In the genomic region with DNA sequence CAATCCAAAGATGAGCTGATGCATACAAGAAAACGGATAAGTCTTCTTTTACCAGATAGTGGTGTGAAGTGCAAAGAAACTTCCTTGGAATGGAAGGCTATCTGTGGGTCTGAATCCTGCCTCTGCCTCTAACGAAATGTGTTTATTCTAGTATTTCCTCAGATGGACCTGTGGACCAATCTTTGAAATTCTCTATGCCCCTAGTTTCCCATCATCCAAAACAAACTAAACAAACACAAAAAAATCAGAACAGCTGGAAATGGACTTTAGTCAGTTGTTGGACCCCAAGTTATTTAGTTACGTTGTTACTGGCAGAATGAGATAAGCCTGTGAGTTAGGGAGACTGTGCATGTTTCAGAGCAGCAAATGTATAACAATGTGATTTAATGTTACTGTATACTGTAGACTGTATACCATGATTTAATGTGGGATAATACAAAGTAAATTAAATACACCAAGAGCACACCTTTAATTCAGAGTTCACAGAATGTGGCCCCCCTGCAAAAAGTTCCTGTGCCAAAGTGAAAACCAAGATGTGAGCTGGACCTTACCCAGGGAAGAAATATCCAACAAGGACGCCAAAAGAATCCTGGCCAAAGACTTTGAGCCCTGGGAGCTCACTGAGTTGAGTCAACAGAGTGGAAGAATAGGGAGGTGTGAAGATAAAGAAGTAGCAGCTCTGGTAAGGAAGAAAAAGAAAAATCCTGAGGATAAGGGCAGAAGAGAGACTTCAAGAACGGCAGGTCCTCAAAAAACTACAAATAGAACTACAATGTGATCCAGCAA, we compare ENCODE assay signal across 30 cellular contexts.
"Had no signal": no experiment of that assay in that cellular context is flagged by ENCODE, and none has a peak within 500 bp of the region (broad histone marks: within the 10 kb centered on the region; RNA-seq: fewer than 3 reads in every experiment).

No MANE protein-coding gene starts in this region.

- H3K36me3 ChIP-seq: adrenal gland, breast epithelium, SJSA1 had no signal

- H3K27me3 Mint-ChIP-seq: activated CD4-positive, alpha-beta T cell treated with anti-CD3 and anti-CD28 coated beads for 36 hours; activated CD4-positive, alpha-beta T cell treated with anti-CD3 and anti-CD28 coated beads, Interleukin-2, amount 10 ng/mL, durations not matched to agents 7 days and 5 days; activated naive CD4-positive, alpha-beta T cell treated with anti-CD3 and anti-CD28 coated beads, Interleukin-2, amount 50 U/mL, for 24 hours; activated T-cell treated with anti-CD3 and anti-CD28 coated beads, Interleukin-2, amount 50 U/mL, for 24 hours had no signal

- DNase-seq: activated CD4-positive, alpha-beta T cell treated with anti-CD3 and anti-CD28 coated beads for 36 hours; activated CD4-positive, alpha-beta T cell treated with anti-CD3 and anti-CD28 coated beads, Interleukin-2, amount 10 ng/mL, durations not matched to agents 7 days and 5 days; activated CD4-positive, alpha-beta T cell treated with anti-CD3 and anti-CD28 coated beads, Interleukin-2, amount 50 U/mL, for 48 hours; activated CD8-positive, alpha-beta T cell treated with anti-CD3 and anti-CD28 coated beads, Interleukin-2, amount 10 ng/mL, durations not matched to agents 7 days and 5 days; activated gamma-delta T cell; activated naive CD4-positive, alpha-beta T cell treated with Interleukin-2 at 50 U/mL for 16 hours; activated T-cell treated with anti-CD3 and anti-CD28 coated beads, Interleukin-2, amount 50 U/mL, for 24 hours; adrenal gland; NCI-H1105; NCI-H1417 treated with DMSO at 0.1 percent for 48 hours; NCI-H187 treated with DMSO at 0.1 percent for 48 hours; NCI-H2081; NCI-H2171 treated with DMSO at 0.1 percent for 48 hours; NCI-H2227 treated with DMSO at 0.1 percent for 48 hours; NCI-H446; NCI-H524; NCI-H69; SHP77 treated with DMSO at 0.1 percent for 48 hours; SK-N-SH had no signal

- ATAC-seq: activated CD4-positive, alpha-beta T cell treated with anti-CD3 and anti-CD28 coated beads for 36 hours; activated CD4-positive, CD25-positive, alpha-beta regulatory T cell treated with anti-CD3 and anti-CD28 coated beads, Interleukin-2, amount 50 U/mL, for 24 hours; activated CD8-positive, alpha-beta T cell treated with anti-CD3 and anti-CD28 coated beads, Interleukin-2, amount 10 ng/mL, durations not matched to agents 7 days and 5 days; body of pancreas; Panc1; WTC11 had no signal

- H3K4me1 ChIP-seq: adrenal gland, body of pancreas, breast epithelium, SJSA1 had no signal

- H3K4me3 Mint-ChIP-seq: activated CD4-positive, alpha-beta T cell treated with anti-CD3 and anti-CD28 coated beads for 36 hours; activated CD4-positive, alpha-beta T cell treated with anti-CD3 and anti-CD28 coated beads, Interleukin-2, amount 10 ng/mL, durations not matched to agents 7 days and 5 days; activated CD8-positive, alpha-beta T cell treated with anti-CD3 and anti-CD28 coated beads, Interleukin-2, amount 10 ng/mL, durations not matched to agents 7 days and 5 days; activated naive CD4-positive, alpha-beta T cell treated with anti-CD3 and anti-CD28 coated beads, Interleukin-2, amount 50 U/mL, for 24 hours; activated T-cell treated with anti-CD3 and anti-CD28 coated beads, Interleukin-2, amount 50 U/mL, for 24 hours; T-helper 1 cell treated with Interleukin-12 subunit alpha and Interleukin-12 subunit beta and Interleukin-4 antibody, amounts not matched to agents 30 μg/mL and 1 μg/mL, for 36 hours; T-helper 2 cell treated with Interferon-gamma antibody and Interleukin-4, amounts not matched to agents 5 μg/mL and 100 μg/mL, for 36 hours; WTC11 had no signal

- H3K27ac ChIP-seq: adrenal gland, body of pancreas, breast epithelium, KMS-11, SJSA1 had no signal

- H3K27ac Mint-ChIP-seq: activated CD4-positive, alpha-beta T cell treated with anti-CD3 and anti-CD28 coated beads for 36 hours; activated CD4-positive, alpha-beta T cell treated with anti-CD3 and anti-CD28 coated beads, Interleukin-2, amount 10 ng/mL, durations not matched to agents 7 days and 5 days; activated CD8-positive, alpha-beta T cell treated with anti-CD3 and anti-CD28 coated beads, Interleukin-2, amount 10 ng/mL, durations not matched to agents 7 days and 5 days; activated naive CD4-positive, alpha-beta T cell treated with anti-CD3 and anti-CD28 coated beads, Interleukin-2, amount 50 U/mL, for 24 hours; activated T-cell treated with anti-CD3 and anti-CD28 coated beads, Interleukin-2, amount 50 U/mL, for 24 hours; activated T-helper 2 cell treated with anti-CD3 and anti-CD28 coated beads, Interferon-gamma antibody, Interleukin-2, Interleukin-4, amounts not matched to agents 10 μg/mL and 5 μg/mL and 100 μg/mL, durations not matched to agents 14 hours and 24 hours and 36 hours; T-helper 1 cell treated with Interleukin-12 subunit alpha and Interleukin-12 subunit beta and Interleukin-4 antibody, amounts not matched to agents 30 μg/mL and 1 μg/mL, for 36 hours; T-helper 2 cell treated with Interferon-gamma antibody and Interleukin-4, amounts not matched to agents 5 μg/mL and 100 μg/mL, for 36 hours; WTC11 had no signal

- H3K4me1 Mint-ChIP-seq: activated CD4-positive, alpha-beta T cell treated with anti-CD3 and anti-CD28 coated beads for 36 hours; activated CD4-positive, alpha-beta T cell treated with anti-CD3 and anti-CD28 coated beads, Interleukin-2, amount 10 ng/mL, durations not matched to agents 7 days and 5 days; activated naive CD4-positive, alpha-beta T cell treated with anti-CD3 and anti-CD28 coated beads, Interleukin-2, amount 50 U/mL, for 24 hours had no signal

- H3K9me3 Mint-ChIP-seq: activated naive CD4-positive, alpha-beta T cell treated with anti-CD3 and anti-CD28 coated beads, Interleukin-2, amount 50 U/mL, for 24 hours; T-helper 1 cell treated with Interleukin-12 subunit alpha and Interleukin-12 subunit beta and Interleukin-4 antibody, amounts not matched to agents 30 μg/mL and 1 μg/mL, for 36 hours; T-helper 2 cell treated with Interferon-gamma antibody and Interleukin-4, amounts not matched to agents 5 μg/mL and 100 μg/mL, for 36 hours had no signal

- H3K9me3 ChIP-seq: adrenal gland, body of pancreas, breast epithelium, SK-N-SH had no signal

- H3K9me2 ChIP-seq: SK-N-SH had no signal

- H3K27me3 ChIP-seq: adrenal gland, body of pancreas, breast epithelium, SJSA1 had no signal

- H3K4me2 ChIP-seq: KMS-11, SK-N-SH had no signal

- H3K4me3 ChIP-seq: adrenal gland, body of pancreas, breast epithelium, SJSA1 had no signal

- H3K36me3 Mint-ChIP-seq: activated naive CD4-positive, alpha-beta T cell treated with anti-CD3 and anti-CD28 coated beads, Interleukin-2, amount 50 U/mL, for 24 hours had no signal
